In the genomic region with DNA sequence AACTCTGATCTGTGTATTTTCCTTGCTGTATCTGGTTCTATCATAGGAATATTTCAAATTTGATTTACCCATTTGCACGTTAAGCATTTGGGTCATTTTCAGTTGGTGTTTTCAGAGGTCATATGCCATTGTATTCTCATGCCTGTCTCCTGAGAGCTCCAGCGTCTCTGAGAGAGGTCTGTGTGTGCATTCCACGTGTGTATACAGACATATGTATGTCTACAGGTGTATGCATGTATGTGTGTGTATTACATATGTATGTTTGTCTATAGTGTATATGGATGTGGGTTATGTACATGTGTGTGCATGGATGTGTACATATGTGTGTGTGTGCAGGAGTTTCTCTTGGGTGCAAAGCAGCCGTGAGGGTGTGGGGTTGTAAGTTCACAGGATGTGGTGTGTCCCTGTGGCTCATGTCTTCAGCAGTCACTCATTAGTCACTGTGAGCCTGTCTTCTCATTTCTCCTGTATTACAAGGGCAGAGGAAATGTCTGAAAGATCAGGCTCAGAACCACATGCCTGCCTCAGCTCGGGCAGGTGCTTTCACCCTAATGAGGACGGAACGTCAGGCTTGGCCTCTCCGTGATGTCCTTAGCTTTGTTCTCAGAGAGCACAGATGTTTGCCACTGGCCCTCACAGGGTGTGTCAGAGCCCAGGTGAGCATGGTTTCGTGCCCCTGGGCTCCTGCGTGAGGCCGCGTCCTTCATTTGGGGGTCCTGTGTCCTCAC, we compare ENCODE assay signal across 1 cellular context.
TF ChIP-seq lines count a peak whose summit lies in the region.

No MANE protein-coding gene starts in this region.

TF ChIP-seq in GM12878, 131 proteins besides CTCF, POLR2A, EP300 and RAD21 (continued from another document and continues in another):
- TF ChIP-seq, protein P1, sequence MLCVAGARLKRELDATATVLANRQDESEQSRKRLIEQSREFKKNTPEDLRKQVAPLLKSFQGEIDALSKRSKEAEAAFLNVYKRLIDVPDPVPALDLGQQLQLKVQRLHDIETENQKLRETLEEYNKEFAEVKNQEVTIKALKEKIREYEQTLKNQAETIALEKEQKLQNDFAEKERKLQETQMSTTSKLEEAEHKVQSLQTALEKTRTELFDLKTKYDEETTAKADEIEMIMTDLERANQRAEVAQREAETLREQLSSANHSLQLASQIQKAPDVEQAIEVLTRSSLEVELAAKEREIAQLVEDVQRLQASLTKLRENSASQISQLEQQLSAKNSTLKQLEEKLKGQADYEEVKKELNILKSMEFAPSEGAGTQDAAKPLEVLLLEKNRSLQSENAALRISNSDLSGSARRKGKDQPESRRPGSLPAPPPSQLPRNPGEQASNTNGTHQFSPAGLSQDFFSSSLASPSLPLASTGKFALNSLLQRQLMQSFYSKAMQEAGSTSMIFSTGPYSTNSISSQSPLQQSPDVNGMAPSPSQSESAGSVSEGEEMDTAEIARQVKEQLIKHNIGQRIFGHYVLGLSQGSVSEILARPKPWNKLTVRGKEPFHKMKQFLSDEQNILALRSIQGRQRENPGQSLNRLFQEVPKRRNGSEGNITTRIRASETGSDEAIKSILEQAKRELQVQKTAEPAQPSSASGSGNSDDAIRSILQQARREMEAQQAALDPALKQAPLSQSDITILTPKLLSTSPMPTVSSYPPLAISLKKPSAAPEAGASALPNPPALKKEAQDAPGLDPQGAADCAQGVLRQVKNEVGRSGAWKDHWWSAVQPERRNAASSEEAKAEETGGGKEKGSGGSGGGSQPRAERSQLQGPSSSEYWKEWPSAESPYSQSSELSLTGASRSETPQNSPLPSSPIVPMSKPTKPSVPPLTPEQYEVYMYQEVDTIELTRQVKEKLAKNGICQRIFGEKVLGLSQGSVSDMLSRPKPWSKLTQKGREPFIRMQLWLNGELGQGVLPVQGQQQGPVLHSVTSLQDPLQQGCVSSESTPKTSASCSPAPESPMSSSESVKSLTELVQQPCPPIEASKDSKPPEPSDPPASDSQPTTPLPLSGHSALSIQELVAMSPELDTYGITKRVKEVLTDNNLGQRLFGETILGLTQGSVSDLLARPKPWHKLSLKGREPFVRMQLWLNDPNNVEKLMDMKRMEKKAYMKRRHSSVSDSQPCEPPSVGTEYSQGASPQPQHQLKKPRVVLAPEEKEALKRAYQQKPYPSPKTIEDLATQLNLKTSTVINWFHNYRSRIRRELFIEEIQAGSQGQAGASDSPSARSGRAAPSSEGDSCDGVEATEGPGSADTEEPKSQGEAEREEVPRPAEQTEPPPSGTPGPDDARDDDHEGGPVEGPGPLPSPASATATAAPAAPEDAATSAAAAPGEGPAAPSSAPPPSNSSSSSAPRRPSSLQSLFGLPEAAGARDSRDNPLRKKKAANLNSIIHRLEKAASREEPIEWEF (IDR thresholded peaks at IDR 0.05; ENCODE audit: insufficient replicate concordance, low read depth, low read length), result no peak
- TF ChIP-seq ZNF217 (IDR thresholded peaks at IDR 0.05) (no peak), YY1 (IDR thresholded peaks at IDR 0.05; ENCODE audit: low read depth, low read length) (no peak), SMAD1 (IDR thresholded peaks at IDR 0.05; ENCODE audit: low read depth, partially characterized antibody) (no peak), SPI1 (IDR thresholded peaks at IDR 0.05; ENCODE audit: borderline replicate concordance, insufficient read depth, low read depth, low read length) (no peak), JUND (IDR thresholded peaks at IDR 0.05; ENCODE audit: low read depth, low read length) (no peak), STAT3 (IDR thresholded peaks at IDR 0.05; ENCODE audit: low read depth, low read length) (no peak), TBL1XR1 (IDR thresholded peaks at IDR 0.05; ENCODE audit: low read depth, low read length) (no peak), TAF1 (IDR thresholded peaks at IDR 0.05; ENCODE audit: borderline replicate concordance, low read depth, low read length) (no peak), RCOR1 (conservative IDR thresholded peaks at IDR 0.05; ENCODE audit: low read depth, low read length) (no peak), WRNIP1 (IDR thresholded peaks at IDR 0.05; ENCODE audit: borderline replicate concordance, low read depth, low read length) (no peak), HDAC2 (IDR thresholded peaks at IDR 0.05) (no peak), NFYA (IDR thresholded peaks at IDR 0.05; ENCODE audit: borderline replicate concordance, low read depth, low read length) (no peak), SMARCA5 (IDR thresholded peaks at IDR 0.05) (no peak)
- TF ChIP-seq, protein P2, sequence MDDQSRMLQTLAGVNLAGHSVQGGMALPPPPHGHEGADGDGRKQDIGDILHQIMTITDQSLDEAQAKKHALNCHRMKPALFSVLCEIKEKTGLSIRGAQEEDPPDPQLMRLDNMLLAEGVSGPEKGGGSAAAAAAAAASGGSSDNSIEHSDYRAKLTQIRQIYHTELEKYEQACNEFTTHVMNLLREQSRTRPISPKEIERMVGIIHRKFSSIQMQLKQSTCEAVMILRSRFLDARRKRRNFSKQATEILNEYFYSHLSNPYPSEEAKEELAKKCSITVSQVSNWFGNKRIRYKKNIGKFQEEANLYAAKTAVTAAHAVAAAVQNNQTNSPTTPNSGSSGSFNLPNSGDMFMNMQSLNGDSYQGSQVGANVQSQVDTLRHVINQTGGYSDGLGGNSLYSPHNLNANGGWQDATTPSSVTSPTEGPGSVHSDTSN (IDR thresholded peaks at IDR 0.05; ENCODE audit: insufficient replicate concordance, low read depth, low read length), result peak; percentile 32
- TF ChIP-seq, protein P3, sequence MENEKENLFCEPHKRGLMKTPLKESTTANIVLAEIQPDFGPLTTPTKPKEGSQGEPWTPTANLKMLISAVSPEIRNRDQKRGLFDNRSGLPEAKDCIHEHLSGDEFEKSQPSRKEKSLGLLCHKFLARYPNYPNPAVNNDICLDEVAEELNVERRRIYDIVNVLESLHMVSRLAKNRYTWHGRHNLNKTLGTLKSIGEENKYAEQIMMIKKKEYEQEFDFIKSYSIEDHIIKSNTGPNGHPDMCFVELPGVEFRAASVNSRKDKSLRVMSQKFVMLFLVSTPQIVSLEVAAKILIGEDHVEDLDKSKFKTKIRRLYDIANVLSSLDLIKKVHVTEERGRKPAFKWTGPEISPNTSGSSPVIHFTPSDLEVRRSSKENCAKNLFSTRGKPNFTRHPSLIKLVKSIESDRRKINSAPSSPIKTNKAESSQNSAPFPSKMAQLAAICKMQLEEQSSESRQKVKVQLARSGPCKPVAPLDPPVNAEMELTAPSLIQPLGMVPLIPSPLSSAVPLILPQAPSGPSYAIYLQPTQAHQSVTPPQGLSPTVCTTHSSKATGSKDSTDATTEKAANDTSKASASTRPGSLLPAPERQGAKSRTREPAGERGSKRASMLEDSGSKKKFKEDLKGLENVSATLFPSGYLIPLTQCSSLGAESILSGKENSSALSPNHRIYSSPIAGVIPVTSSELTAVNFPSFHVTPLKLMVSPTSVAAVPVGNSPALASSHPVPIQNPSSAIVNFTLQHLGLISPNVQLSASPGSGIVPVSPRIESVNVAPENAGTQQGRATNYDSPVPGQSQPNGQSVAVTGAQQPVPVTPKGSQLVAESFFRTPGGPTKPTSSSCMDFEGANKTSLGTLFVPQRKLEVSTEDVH (IDR thresholded peaks at IDR 0.05; ENCODE audit: low read depth, partially characterized antibody), result no peak
- TF ChIP-seq, protein P4, sequence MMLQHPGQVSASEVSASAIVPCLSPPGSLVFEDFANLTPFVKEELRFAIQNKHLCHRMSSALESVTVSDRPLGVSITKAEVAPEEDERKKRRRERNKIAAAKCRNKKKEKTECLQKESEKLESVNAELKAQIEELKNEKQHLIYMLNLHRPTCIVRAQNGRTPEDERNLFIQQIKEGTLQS (IDR thresholded peaks at IDR 0.05; ENCODE audit: borderline replicate concordance, extremely low read depth, low read depth, low read length), result no peak
- TF ChIP-seq, protein P5, sequence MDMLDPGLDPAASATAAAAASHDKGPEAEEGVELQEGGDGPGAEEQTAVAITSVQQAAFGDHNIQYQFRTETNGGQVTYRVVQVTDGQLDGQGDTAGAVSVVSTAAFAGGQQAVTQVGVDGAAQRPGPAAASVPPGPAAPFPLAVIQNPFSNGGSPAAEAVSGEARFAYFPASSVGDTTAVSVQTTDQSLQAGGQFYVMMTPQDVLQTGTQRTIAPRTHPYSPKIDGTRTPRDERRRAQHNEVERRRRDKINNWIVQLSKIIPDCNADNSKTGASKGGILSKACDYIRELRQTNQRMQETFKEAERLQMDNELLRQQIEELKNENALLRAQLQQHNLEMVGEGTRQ (IDR thresholded peaks at IDR 0.05; ENCODE audit: borderline replicate concordance, low read depth, low read length), result no peak
- TF ChIP-seq, protein P6, sequence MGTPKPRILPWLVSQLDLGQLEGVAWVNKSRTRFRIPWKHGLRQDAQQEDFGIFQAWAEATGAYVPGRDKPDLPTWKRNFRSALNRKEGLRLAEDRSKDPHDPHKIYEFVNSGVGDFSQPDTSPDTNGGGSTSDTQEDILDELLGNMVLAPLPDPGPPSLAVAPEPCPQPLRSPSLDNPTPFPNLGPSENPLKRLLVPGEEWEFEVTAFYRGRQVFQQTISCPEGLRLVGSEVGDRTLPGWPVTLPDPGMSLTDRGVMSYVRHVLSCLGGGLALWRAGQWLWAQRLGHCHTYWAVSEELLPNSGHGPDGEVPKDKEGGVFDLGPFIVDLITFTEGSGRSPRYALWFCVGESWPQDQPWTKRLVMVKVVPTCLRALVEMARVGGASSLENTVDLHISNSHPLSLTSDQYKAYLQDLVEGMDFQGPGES (IDR thresholded peaks at IDR 0.05), result no peak
- TF ChIP-seq, protein P7, sequence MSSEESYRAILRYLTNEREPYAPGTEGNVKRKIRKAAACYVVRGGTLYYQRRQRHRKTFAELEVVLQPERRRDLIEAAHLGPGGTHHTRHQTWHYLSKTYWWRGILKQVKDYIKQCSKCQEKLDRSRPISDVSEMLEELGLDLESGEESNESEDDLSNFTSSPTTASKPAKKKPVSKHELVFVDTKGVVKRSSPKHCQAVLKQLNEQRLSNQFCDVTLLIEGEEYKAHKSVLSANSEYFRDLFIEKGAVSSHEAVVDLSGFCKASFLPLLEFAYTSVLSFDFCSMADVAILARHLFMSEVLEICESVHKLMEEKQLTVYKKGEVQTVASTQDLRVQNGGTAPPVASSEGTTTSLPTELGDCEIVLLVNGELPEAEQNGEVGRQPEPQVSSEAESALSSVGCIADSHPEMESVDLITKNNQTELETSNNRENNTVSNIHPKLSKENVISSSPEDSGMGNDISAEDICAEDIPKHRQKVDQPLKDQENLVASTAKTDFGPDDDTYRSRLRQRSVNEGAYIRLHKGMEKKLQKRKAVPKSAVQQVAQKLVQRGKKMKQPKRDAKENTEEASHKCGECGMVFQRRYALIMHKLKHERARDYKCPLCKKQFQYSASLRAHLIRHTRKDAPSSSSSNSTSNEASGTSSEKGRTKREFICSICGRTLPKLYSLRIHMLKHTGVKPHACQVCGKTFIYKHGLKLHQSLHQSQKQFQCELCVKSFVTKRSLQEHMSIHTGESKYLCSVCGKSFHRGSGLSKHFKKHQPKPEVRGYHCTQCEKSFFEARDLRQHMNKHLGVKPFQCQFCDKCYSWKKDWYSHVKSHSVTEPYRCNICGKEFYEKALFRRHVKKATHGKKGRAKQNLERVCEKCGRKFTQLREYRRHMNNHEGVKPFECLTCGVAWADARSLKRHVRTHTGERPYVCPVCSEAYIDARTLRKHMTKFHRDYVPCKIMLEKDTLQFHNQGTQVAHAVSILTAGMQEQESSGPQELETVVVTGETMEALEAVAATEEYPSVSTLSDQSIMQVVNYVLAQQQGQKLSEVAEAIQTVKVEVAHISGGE (CRISPR knock-in tag; IDR thresholded peaks at IDR 0.05), result no peak
- TF ChIP-seq, protein P8, sequence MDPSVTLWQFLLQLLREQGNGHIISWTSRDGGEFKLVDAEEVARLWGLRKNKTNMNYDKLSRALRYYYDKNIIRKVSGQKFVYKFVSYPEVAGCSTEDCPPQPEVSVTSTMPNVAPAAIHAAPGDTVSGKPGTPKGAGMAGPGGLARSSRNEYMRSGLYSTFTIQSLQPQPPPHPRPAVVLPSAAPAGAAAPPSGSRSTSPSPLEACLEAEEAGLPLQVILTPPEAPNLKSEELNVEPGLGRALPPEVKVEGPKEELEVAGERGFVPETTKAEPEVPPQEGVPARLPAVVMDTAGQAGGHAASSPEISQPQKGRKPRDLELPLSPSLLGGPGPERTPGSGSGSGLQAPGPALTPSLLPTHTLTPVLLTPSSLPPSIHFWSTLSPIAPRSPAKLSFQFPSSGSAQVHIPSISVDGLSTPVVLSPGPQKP (IDR thresholded peaks at IDR 0.05; ENCODE audit: low read depth, low read length), result no peak
- TF ChIP-seq, protein P9, sequence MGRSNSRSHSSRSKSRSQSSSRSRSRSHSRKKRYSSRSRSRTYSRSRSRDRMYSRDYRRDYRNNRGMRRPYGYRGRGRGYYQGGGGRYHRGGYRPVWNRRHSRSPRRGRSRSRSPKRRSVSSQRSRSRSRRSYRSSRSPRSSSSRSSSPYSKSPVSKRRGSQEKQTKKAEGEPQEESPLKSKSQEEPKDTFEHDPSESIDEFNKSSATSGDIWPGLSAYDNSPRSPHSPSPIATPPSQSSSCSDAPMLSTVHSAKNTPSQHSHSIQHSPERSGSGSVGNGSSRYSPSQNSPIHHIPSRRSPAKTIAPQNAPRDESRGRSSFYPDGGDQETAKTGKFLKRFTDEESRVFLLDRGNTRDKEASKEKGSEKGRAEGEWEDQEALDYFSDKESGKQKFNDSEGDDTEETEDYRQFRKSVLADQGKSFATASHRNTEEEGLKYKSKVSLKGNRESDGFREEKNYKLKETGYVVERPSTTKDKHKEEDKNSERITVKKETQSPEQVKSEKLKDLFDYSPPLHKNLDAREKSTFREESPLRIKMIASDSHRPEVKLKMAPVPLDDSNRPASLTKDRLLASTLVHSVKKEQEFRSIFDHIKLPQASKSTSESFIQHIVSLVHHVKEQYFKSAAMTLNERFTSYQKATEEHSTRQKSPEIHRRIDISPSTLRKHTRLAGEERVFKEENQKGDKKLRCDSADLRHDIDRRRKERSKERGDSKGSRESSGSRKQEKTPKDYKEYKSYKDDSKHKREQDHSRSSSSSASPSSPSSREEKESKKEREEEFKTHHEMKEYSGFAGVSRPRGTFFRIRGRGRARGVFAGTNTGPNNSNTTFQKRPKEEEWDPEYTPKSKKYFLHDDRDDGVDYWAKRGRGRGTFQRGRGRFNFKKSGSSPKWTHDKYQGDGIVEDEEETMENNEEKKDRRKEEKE (IDR thresholded peaks at IDR 0.05), result no peak
- TF ChIP-seq, protein P10, sequence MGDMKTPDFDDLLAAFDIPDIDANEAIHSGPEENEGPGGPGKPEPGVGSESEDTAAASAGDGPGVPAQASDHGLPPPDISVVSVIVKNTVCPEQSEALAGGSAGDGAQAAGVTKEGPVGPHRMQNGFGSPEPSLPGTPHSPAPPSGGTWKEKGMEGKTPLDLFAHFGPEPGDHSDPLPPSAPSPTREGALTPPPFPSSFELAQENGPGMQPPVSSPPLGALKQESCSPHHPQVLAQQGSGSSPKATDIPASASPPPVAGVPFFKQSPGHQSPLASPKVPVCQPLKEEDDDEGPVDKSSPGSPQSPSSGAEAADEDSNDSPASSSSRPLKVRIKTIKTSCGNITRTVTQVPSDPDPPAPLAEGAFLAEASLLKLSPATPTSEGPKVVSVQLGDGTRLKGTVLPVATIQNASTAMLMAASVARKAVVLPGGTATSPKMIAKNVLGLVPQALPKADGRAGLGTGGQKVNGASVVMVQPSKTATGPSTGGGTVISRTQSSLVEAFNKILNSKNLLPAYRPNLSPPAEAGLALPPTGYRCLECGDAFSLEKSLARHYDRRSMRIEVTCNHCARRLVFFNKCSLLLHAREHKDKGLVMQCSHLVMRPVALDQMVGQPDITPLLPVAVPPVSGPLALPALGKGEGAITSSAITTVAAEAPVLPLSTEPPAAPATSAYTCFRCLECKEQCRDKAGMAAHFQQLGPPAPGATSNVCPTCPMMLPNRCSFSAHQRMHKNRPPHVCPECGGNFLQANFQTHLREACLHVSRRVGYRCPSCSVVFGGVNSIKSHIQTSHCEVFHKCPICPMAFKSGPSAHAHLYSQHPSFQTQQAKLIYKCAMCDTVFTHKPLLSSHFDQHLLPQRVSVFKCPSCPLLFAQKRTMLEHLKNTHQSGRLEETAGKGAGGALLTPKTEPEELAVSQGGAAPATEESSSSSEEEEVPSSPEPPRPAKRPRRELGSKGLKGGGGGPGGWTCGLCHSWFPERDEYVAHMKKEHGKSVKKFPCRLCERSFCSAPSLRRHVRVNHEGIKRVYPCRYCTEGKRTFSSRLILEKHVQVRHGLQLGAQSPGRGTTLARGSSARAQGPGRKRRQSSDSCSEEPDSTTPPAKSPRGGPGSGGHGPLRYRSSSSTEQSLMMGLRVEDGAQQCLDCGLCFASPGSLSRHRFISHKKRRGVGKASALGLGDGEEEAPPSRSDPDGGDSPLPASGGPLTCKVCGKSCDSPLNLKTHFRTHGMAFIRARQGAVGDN (IDR thresholded peaks at IDR 0.05), result peak; percentile 68
